ENCODE assay signal across 8 cellular contexts in the genomic region with DNA sequence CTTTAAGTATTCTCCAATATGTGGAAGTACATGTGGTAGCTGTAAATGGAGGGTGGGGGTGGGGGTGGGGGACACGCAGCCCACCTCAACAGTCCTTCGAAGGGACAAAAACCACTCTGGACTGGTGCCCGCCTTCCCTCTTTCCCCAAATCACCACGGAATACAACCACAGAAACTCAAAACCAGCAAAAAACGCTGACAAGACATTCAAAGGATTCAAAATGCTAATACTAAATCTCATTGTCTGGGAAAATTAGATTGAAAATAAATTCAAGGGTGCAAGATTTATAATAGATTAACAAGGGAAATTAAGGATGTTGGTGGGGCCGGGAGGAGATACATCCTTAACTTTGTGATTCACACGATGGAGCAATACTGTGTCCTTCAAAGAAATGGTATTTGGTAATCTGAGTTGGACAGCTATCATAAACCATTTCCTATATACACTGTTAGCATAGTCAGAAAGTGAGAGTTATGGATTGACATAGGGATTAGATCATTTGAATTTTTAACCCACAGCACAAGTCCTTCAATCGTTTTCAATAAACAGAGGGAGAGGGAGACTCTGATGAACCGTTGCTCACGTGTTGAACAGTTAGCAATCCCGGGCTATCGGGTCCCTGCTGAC. TPM values are rescaled to one million over a fixed set of nuclear protein-coding genes. Genes with fewer than 3 reads are reported as not detected.
A peak's percentile ranks its signal among the peaks of the same experiment; 100 is the strongest.
DNase-seq lines count a peak whose midpoint lies in the region; ATAC-seq and TF ChIP-seq lines count a peak whose summit lies in the region.

No MANE protein-coding gene starts in this region.

- DNase-seq in NOMO-1 treated with DMSO at 0.1 percent for 48 hours (lab: John Stamatoyannopoulos, UW; ENCODE audit: unreplicated experiment), result peak; percentile 69
- no peak for DNase-seq in NOMO-1 treated with dmso at 0.1 percent for 144 hours (lab: John Stamatoyannopoulos, UW; ENCODE audit: unreplicated experiment)
- no peak for DNase-seq in glutamatergic neuron
- DNase-seq in spleen, result no peak
- no peak for DNase-seq in activated effector memory CD4-positive, alpha-beta T cell treated with anti-CD3 and anti-CD28 coated beads, Interleukin-2, amount 50 U/mL, for 16 hours
- DNase-seq in ACHN, result no peak

- peak overlapping the region in 6 of 8 donors; percentile 69 to 95 (median 85) for H3K4me3 ChIP-seq in spleen

- no peaks in the 10 kb centered on the region for H3K36me3 ChIP-seq in spleen

- peaks cover 4% of the 10 kb centered on the region for H3K27me3 Mint-ChIP-seq in glutamatergic neuron (ENCODE audit: unreplicated experiment)

- TF ChIP-seq CTCF in VCaP (conservative IDR thresholded peaks at IDR 0.05), result no peak
- TF ChIP-seq CTCF in glutamatergic neuron (IDR thresholded peaks at IDR 0.05; ENCODE audit: partially characterized antibody, unreplicated experiment), result no peak
- no peak for TF ChIP-seq CTCF in spleen (IDR thresholded peaks at IDR 0.05 in 8 of 11, conservative IDR thresholded peaks at IDR 0.05 in 3 of 11)

- no peaks in the 10 kb centered on the region for H3K9me3 ChIP-seq in spleen

- no peak for TF ChIP-seq POLR2A in spleen (IDR thresholded peaks at IDR 0.05)

- peak overlapping the region; percentile 95 for H3K4me3 Mint-ChIP-seq in glutamatergic neuron (ENCODE audit: unreplicated experiment)

- intact Hi-C loops in spleen (cut with DNase I; ENCODE audit: low total_unique reads), result no loop called here

- H3K27ac ChIP-seq in VCaP, result peak overlapping the region; percentile 81
- H3K27ac ChIP-seq in spleen, result peak overlapping the region in 6 of 8 donors; percentile 84 to 94 (median 90)

- peaks cover 5% of the 10 kb centered on the region for H3K4me1 Mint-ChIP-seq in glutamatergic neuron (ENCODE audit: low read depth, unreplicated experiment)

- no peak overlapping the region for H3K27ac Mint-ChIP-seq in glutamatergic neuron (ENCODE audit: unreplicated experiment)

- in situ Hi-C loops in ACHN (cut with HindIII; ENCODE audit: low pct_ligation_motif_present, low pct_unique_long_range_greater_than_20kb, low sequenced_read_pairs), result no loop called here

- H3K4me1 ChIP-seq in spleen, result peaks cover 13 to 53% (median 32%) of the 10 kb centered on the region in 6 donors

- no peaks in the 10 kb centered on the region for H3K9me3 Mint-ChIP-seq in glutamatergic neuron (ENCODE audit: unreplicated experiment)

- no peaks in the 10 kb centered on the region for H3K27me3 ChIP-seq in spleen (replicated peaks in 1 of 7)

- ATAC-seq in GM21737 (IDR thresholded peaks at IDR 0.05; ENCODE audit: unreplicated experiment), result no peak

- no peaks in the 10 kb centered on the region for H3K36me3 Mint-ChIP-seq in glutamatergic neuron (ENCODE audit: unreplicated experiment)

- 54 to 65% (median 60%) methylated on average over 12 of the region's 12 CpGs for WGBS in spleen, 5 donors

RNA-seq across cellular contexts. Expression of gene TBC1D22B, which starts 0.8 kb away (rescaled TPM):
- total RNA-seq in glutamatergic neuron (ENCODE audit: unreplicated experiment), result 10.2 TPM
- total RNA-seq in spleen, result 10 to 100 TPM in 4 of 7 donors, 1 to 10 TPM in 3; 8.7 to 12.7 (median 10.7) TPM
- polyA plus RNA-seq in spleen, result 1 to 10 TPM; 4.2 to 6.1 (median 4.7) TPM

RNA-seq across cellular contexts. Expression of gene TMEM217, which starts 1.1 kb away (rescaled TPM):
- total RNA-seq in glutamatergic neuron (ENCODE audit: unreplicated experiment), result not detected
- total RNA-seq in spleen, result 1 to 10 TPM in 1 of 7 donors, under 1 TPM in 4, not detected in 2; 0.32 to 2.3 (median 0.84) TPM
- under 1 TPM; 0.58 to 0.91 (median 0.74) TPM for polyA plus RNA-seq in spleen
